In the genomic region with DNA sequence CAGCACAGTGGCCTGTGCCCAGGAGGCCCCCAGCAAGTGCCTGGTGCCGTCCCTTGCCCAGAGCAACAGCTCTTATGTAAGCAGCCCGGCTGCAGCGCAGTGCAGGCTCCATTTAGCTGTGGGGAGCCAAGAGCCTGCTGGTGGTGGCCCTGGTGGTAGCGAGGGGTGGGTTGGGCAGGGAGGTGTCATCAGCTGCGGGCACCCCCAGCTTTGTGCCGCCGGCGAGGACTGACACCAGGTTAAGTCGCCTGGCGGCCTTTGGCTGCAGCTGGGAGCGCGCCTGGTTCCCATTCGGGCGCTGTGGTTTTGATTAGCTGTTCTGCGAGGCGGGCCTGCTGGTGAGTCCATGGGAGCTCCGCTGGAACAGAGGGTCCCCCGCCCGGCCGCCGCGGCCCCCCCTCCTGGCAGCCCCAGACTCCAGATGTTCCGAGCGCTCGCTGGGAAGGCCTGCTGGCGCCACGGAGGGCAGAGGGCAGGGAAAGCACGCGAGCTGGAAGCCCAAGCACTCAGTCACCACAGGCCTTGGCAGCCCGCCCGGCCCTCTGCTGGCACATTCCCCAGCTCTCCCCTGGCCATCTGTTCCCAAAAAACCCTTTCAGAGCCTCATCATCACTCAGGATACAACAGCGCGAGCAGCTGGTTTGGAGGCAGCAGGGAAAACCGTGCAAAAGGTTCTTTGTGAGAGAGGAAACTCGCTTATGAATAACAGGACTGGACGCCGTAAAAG, we compare ENCODE assay signal across 8 cellular contexts. TPM values are rescaled to one million over a fixed set of nuclear protein-coding genes. Genes with fewer than 3 reads are reported as not detected.
DNase-seq lines count a peak whose midpoint lies in the region; ATAC-seq lines count a peak whose summit lies in the region.

No MANE protein-coding gene starts in this region.

- DNase-seq in HCEC 1CT (peak; percentile 99), NCI-H748 treated with DMSO at 0.1 percent for 48 hours (lab: John Stamatoyannopoulos, UW) (peak; percentile 77), dedifferentiated amniotic fluid mesenchymal stem cell (ENCODE audit: extremely low spot score) (peak; percentile 99), left lobe of liver (ENCODE audit: low spot score) (peak; percentile 99), DMS114 treated with DMSO at 0.1 percent for 48 hours (lab: John Stamatoyannopoulos, UW; ENCODE audit: unreplicated experiment) (no peak)
- DNase-seq in activated CD8-positive, alpha-beta memory T cell treated with anti-CD3 and anti-CD28 coated beads, Interleukin-2, amount 50 U/mL, for 48 hours: no peak

- peak; percentile 83 for ATAC-seq in left lobe of liver
- ATAC-seq in HG03520 (IDR thresholded peaks at IDR 0.05; ENCODE audit: unreplicated experiment): no peak

- H3K27ac ChIP-seq in temporal lobe (ENCODE audit: low read depth, low read length): peak overlapping the region; percentile 96

RNA-seq across cellular contexts. Expression of gene ATOH8, which starts 18.4 kb away (rescaled TPM):
- 28.0 TPM for total RNA-seq in left lobe of liver
- total RNA-seq in temporal lobe: 1.7 TPM

Comparison
In these comparisons a context has a peak if more than half of its experiments do, and no peak if none do; other contexts are left out.
1. DNase-seq: peak in HCEC 1CT (single experiment), NCI-H748 treated with DMSO at 0.1 percent for 48 hours (single experiment), dedifferentiated amniotic fluid mesenchymal stem cell (single experiment) and left lobe of liver (single experiment); none in activated CD8-positive, alpha-beta memory T cell treated with anti-CD3 and anti-CD28 coated beads, Interleukin-2, amount 50 U/mL, for 48 hours (single experiment) and DMS114 treated with DMSO at 0.1 percent for 48 hours (single experiment).
2. RNA of gene ATOH8, which starts 18.4 kb away (total RNA-seq): 28.0 TPM in left lobe of liver (single experiment); 1.7 TPM in temporal lobe (single experiment); every median in the first group is over 10 times any median in the second.